14 cellular contexts compared by ENCODE assay signal in genomic region chr10:60414877-60415585, GRCh38. TPM values are rescaled to one million over a fixed set of nuclear protein-coding genes. Genes with fewer than 3 reads are reported as not detected.
A peak's percentile ranks its signal among the peaks of the same experiment; 100 is the strongest.
DNase-seq lines count a peak whose midpoint lies in the region; ATAC-seq and TF ChIP-seq lines count a peak whose summit lies in the region.
"Had no signal": no experiment of that assay in that cellular context is flagged by ENCODE, and none has a peak within 500 bp of the region (broad histone marks: within the 10 kb centered on the region; RNA-seq: fewer than 3 reads in every experiment).

No MANE protein-coding gene starts in this region.

- TF ChIP-seq CTCF in AG04449 (IDR thresholded peaks at IDR 0.05; ENCODE audit: insufficient read depth, low read length, missing control alignments): no peak

- POLR2A ChIA-PET in AG04449 (lab: Yijun Ruan, JAX): no interaction called here

- H3K27me3 ChIP-seq in adipocyte (replicated peaks; ENCODE audit: control insufficient read depth, insufficient read depth, low read length): no peaks in the 10 kb centered on the region
- no peaks in the 10 kb centered on the region for H3K27me3 ChIP-seq in Karpas-422 (ENCODE audit: low read length)
- H3K27me3 ChIP-seq: heart left ventricle had no signal

- no peaks in the 10 kb centered on the region for H3K79me2 ChIP-seq in Karpas-422 (ENCODE audit: low read length)

- peak; percentile 68 for DNase-seq in AG04449 (ENCODE audit: low read depth, low spot score)
- peak; percentile 68 for DNase-seq in HS-27A (ENCODE audit: low read depth)
- DNase-seq in adipocyte (ENCODE audit: low read depth): peak; percentile 84
- DNase-seq in iPS-NIHi11 (ENCODE audit: low spot score): peak; percentile 30
- no peak for DNase-seq in Karpas-422
- DNase-seq: activated CD4-positive, alpha-beta T cell treated with anti-CD3 and anti-CD28 coated beads for 48 hours; activated naive CD8-positive, alpha-beta T cell treated with anti-CD3 and anti-CD28 coated beads, Interleukin-2, amount 50 U/mL, for 24 hours; CD4-positive, CD25-positive, alpha-beta regulatory T cell; heart left ventricle; nephron progenitor cell had no signal

- H3K9me2 ChIP-seq in Karpas-422 (replicated peaks; ENCODE audit: insufficient read depth, low read length): no peaks in the 10 kb centered on the region

- ATAC-seq in GM18870 (IDR thresholded peaks at IDR 0.05; ENCODE audit: unreplicated experiment) (no peak), HG03342 (IDR thresholded peaks at IDR 0.05; ENCODE audit: unreplicated experiment) (no peak), GM19463 (IDR thresholded peaks at IDR 0.05; ENCODE audit: unreplicated experiment) (no peak)
- ATAC-seq: activated naive CD8-positive, alpha-beta T cell treated with anti-CD3 and anti-CD28 coated beads, Interleukin-2, amount 50 U/mL, for 24 hours had no signal

- H4K20me1 ChIP-seq in Karpas-422 (ENCODE audit: insufficient read depth, low read depth, low read length): no peaks in the 10 kb centered on the region

- no peak overlapping the region for H3K9ac ChIP-seq in adipocyte (ENCODE audit: low read length)
- no peak overlapping the region for H3K9ac ChIP-seq in Karpas-422 (ENCODE audit: low read length)

- no peaks in the 10 kb centered on the region for H3K36me3 ChIP-seq in adipocyte (ENCODE audit: control insufficient read depth, insufficient read depth, low read length, severe bottlenecking)
- H3K36me3 ChIP-seq in Karpas-422 (ENCODE audit: insufficient read depth, low read length): no peaks in the 10 kb centered on the region
- H3K36me3 ChIP-seq: HAP-1, heart left ventricle had no signal

- no peak overlapping the region for H3K27ac ChIP-seq in Karpas-422 (ENCODE audit: low read length)
- H3K27ac ChIP-seq: heart left ventricle had no signal

- no peak overlapping the region for H2AFZ ChIP-seq in Karpas-422 (ENCODE audit: low read length)

- H3K4me1 ChIP-seq in adipocyte (ENCODE audit: control insufficient read depth, insufficient read depth, low read length): peaks cover 18% of the 10 kb centered on the region
- no peaks in the 10 kb centered on the region for H3K4me1 ChIP-seq in Karpas-422 (ENCODE audit: low read length)
- H3K4me1 ChIP-seq: HAP-1, heart left ventricle had no signal

- H3K9me3 ChIP-seq in adipocyte (ENCODE audit: control insufficient read depth, low read length) (no peaks in the 10 kb centered on the region), Karpas-422 (ENCODE audit: low read length) (no peaks in the 10 kb centered on the region)
- H3K9me3 ChIP-seq: HAP-1, heart left ventricle had no signal

- CTCF ChIA-PET in AG04449 (lab: Yijun Ruan, JAX): interaction anchor here (1.0 to 1.9 kb wide), 4 partner anchors 11 to 231 kb away, joined by 3 to 6 read pairs (median 3); no protein-coding TSS in a partner anchor

- H3K4me2 ChIP-seq in Karpas-422 (ENCODE audit: low read depth, low read length, poor library complexity, severe bottlenecking): no peak overlapping the region

- H3K4me3 ChIP-seq in AG04449 (ENCODE audit: low read depth, low read length) (peak overlapping the region; percentile 35; the same call in 1 of the 2 replicates), adipocyte (ENCODE audit: low read length) (no peak overlapping the region), Karpas-422 (ENCODE audit: low read length) (no peak overlapping the region)
- H3K4me3 ChIP-seq: HAP-1, heart left ventricle had no signal

RNA-seq across cellular contexts. Expression of gene ANK3, which starts 25.4 kb away (rescaled TPM):
- total RNA-seq in Karpas-422 (2014; rRNA removed; shearing (Covaris generic); ENCODE audit: low replicate concordance): 3.3 and 7.0 TPM in 2 replicates
